1 cellular context compared by ENCODE assay signal in the genomic region with DNA sequence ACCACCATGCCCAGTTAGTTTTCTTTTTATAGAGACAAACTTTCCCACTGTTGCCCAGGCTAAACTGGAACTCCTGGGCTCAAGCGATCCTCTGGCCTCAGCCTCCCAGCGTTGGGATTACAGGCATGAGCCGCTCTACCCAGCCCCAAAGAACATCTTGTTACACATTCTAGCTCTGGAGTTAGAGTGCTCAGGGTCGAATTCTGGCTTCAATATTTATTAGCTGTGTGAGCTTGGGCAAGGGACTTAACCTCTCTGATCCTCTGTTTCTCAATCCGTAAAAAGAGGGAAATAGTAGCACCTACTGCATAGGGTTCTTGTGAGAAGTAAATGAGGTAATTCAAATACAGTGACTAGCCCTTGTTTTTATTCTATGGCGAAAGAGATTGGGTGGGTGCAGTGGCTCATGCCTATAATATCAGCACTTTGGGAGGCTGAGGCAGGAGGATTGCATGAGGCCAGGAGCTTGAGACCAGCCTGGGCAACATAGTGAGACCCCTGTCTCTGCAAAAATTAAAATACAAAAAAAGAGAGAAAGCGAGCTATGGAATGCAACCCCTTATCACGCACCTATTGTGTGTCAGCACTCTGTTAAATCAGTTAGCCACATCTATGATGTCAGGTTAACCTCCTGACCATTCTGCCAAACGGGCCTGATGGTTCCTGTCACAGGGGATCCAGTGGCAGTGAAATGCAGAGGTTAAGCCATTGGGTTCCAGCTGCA.
TF ChIP-seq lines count a peak whose summit lies in the region.

No MANE protein-coding gene starts in this region.

TF ChIP-seq in HepG2, 621 proteins besides CTCF, POLR2A, EP300 and RAD21 (continued from another document):
- no peak for TF ChIP-seq MAZ (IDR thresholded peaks at IDR 0.05; ENCODE audit: borderline replicate concordance, low read depth, low read length)
- TF ChIP-seq MAZ (CRISPR knock-in tag; IDR thresholded peaks at IDR 0.05; ENCODE audit: low read depth) = no peak
- TF ChIP-seq GABPA (IDR thresholded peaks at IDR 0.05; ENCODE audit: low read depth, low read length) = 0 out of 2 replicates have a peak, but pooled peaks have one; percentile 2
- no peak for TF ChIP-seq GABPA (CRISPR knock-in tag; IDR thresholded peaks at IDR 0.05; ENCODE audit: low read depth)
- peak; percentile 87 for TF ChIP-seq ZNF768 (CRISPR knock-in tag; IDR thresholded peaks at IDR 0.05)
